ENCODE assay signal across 8 cellular contexts in the genomic region with DNA sequence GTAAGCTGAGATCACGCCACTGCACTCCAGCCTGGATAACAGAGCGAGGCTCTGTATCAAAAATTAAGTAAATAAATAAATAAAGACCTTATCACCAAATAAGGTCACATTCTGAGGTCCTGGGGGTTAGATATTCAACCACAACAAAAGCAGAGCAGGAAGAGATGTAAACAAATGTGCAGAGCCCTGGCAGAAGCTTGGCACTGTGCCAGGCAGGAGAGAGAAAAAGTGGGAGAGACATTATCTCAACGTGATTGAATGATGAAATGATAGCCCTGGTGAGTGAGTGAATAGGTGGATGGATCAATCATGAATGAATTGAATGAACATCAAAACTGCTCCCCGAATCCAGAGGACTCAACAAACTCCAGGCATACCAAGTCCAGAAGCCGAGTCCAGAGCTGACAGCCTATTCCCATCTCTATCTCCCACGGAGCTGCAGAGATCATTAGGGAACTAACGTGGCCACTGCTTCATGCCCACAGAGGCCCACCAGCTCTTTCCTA.
A peak's percentile ranks its signal among the peaks of the same experiment; 100 is the strongest.
DNase-seq lines count a peak whose midpoint lies in the region; ATAC-seq lines count a peak whose summit lies in the region.

No MANE protein-coding gene starts in this region.

- no peaks in the 10 kb centered on the region for H3K27me3 Mint-ChIP-seq in activated T-cell treated with anti-CD3 and anti-CD28 coated beads, Interleukin-2, amount 50 U/mL, for 24 hours
- H3K27me3 Mint-ChIP-seq in T-helper 17 cell = no peaks in the 10 kb centered on the region

- no peaks in the 10 kb centered on the region for H3K9me3 Mint-ChIP-seq in activated T-cell treated with anti-CD3 and anti-CD28 coated beads, Interleukin-2, amount 50 U/mL, for 24 hours

- H3K27ac ChIP-seq in layer of hippocampus (ENCODE audit: low read depth, low read length) = peak overlapping the region; percentile 92
- peak overlapping the region; percentile 94 for H3K27ac ChIP-seq in thymus (ENCODE audit: low read depth)

- H3K4me1 Mint-ChIP-seq in activated T-cell treated with anti-CD3 and anti-CD28 coated beads, Interleukin-2, amount 50 U/mL, for 24 hours (ENCODE audit: low read depth) = peaks cover 85% of the 10 kb centered on the region
- peaks cover 50% of the 10 kb centered on the region for H3K4me1 Mint-ChIP-seq in T-helper 17 cell

- no peak overlapping the region for H3K4me3 ChIP-seq in thymus (ENCODE audit: low read length)

- H3K27me3 ChIP-seq in layer of hippocampus (ENCODE audit: control insufficient read depth, insufficient read depth, low read length) (no peaks in the 10 kb centered on the region), thymus (ENCODE audit: control insufficient read depth, insufficient read depth) (no peaks in the 10 kb centered on the region)

- peaks cover 46% of the 10 kb centered on the region for H3K4me1 ChIP-seq in thymus (ENCODE audit: control insufficient read depth, insufficient read depth, low read length)

- H3K4me3 Mint-ChIP-seq in activated T-cell treated with anti-CD3 and anti-CD28 coated beads, Interleukin-2, amount 50 U/mL, for 24 hours = peak overlapping the region; percentile 78
- peak overlapping the region; percentile 90 for H3K4me3 Mint-ChIP-seq in T-helper 17 cell

- no peaks in the 10 kb centered on the region for H3K9me3 ChIP-seq in T-helper 17 cell (ENCODE audit: control insufficient read depth, low read length, poor library complexity, severe bottlenecking)
- no peaks in the 10 kb centered on the region for H3K9me3 ChIP-seq in thymus (ENCODE audit: control insufficient read depth)

- peaks cover 4% of the 10 kb centered on the region for H3K36me3 Mint-ChIP-seq in activated T-cell treated with anti-CD3 and anti-CD28 coated beads, Interleukin-2, amount 50 U/mL, for 24 hours (ENCODE audit: low read depth)
- H3K36me3 Mint-ChIP-seq in T-helper 17 cell (ENCODE audit: low read depth) = no peaks in the 10 kb centered on the region

- DNase-seq in activated T-cell treated with anti-CD3 and anti-CD28 coated beads, Interleukin-2, amount 50 U/mL, for 24 hours = no peak
- no peak for DNase-seq in activated T-cell treated with anti-CD3 and anti-CD28 coated beads, Interleukin-2, amount 50 U/mL, for 48 hours
- peak in 2 of 3 donors; percentile 26 to 47 for DNase-seq in T-helper 17 cell
- DNase-seq in activated CD8-positive, alpha-beta memory T cell treated with anti-CD3 and anti-CD28 coated beads for 24 hours = no peak

- H3K27ac Mint-ChIP-seq in activated T-cell treated with anti-CD3 and anti-CD28 coated beads, Interleukin-2, amount 50 U/mL, for 24 hours = peak overlapping the region; percentile 98
- peak overlapping the region; percentile 99 for H3K27ac Mint-ChIP-seq in T-helper 17 cell

- WGBS in thymus = 70% methylated on average over 7 of the region's 7 CpGs

- H3K36me3 ChIP-seq in thymus (ENCODE audit: control insufficient read depth, insufficient read depth) = no peaks in the 10 kb centered on the region

- no peak for ATAC-seq in T-helper 17 cell
- ATAC-seq in HG02763 (IDR thresholded peaks at IDR 0.05; ENCODE audit: unreplicated experiment) = no peak
- no peak for ATAC-seq in GM21367 (IDR thresholded peaks at IDR 0.05; ENCODE audit: unreplicated experiment)

Comparison
In these comparisons a context has a peak if more than half of its experiments do, and no peak if none do; other contexts are left out.
1. DNase-seq: peak in T-helper 17 cell (2 of 3); none in activated T-cell treated with anti-CD3 and anti-CD28 coated beads, Interleukin-2, amount 50 U/mL, for 24 hours (single experiment), activated T-cell treated with anti-CD3 and anti-CD28 coated beads, Interleukin-2, amount 50 U/mL, for 48 hours (0 of 2) and activated CD8-positive, alpha-beta memory T cell treated with anti-CD3 and anti-CD28 coated beads for 24 hours (single experiment).